Comparison of ENCODE assay signal across 12 cellular contexts in genomic region chrY:2934048-2934447, GRCh38. TPM values are rescaled to one million over a fixed set of nuclear protein-coding genes. Genes with fewer than 3 reads are reported as not detected.
DNase-seq lines count a peak whose midpoint lies in the region; ATAC-seq and TF ChIP-seq lines count a peak whose summit lies in the region.
"Had no signal": no experiment of that assay in that cellular context is flagged by ENCODE, and none has a peak within 500 bp of the region (broad histone marks: within the 10 kb centered on the region; RNA-seq: fewer than 3 reads in every experiment).

No MANE protein-coding gene starts in this region.

- ATAC-seq in RWPE2 (ENCODE audit: low read depth): no peak
- ATAC-seq: GM12878 had no signal

- peaks cover 12% of the 10 kb centered on the region for H3K36me3 ChIP-seq in RWPE2 (ENCODE audit: low read depth)
- no peaks in the 10 kb centered on the region for H3K36me3 ChIP-seq in esophagus squamous epithelium

- TF ChIP-seq CTCF in RWPE2 (IDR thresholded peaks at IDR 0.05; ENCODE audit: poor library complexity, severe bottlenecking) (no peak), esophagus squamous epithelium (IDR thresholded peaks at IDR 0.05) (no peak)

- peak; percentile 23 for DNase-seq in NCI-H2107 treated with DMSO at 0.1 percent for 48 hours (lab: John Stamatoyannopoulos, UW; ENCODE audit: unreplicated experiment)
- DNase-seq in NCI-H2107 (lab: John Stamatoyannopoulos, UW): no peak
- no peak for DNase-seq in RWPE2 (ENCODE audit: low spot score)
- DNase-seq in fibroblast of gingiva (ENCODE audit: low read depth): peak; percentile 1
- no peak for DNase-seq in skeletal muscle cell (ENCODE audit: low read depth)
- DNase-seq in esophagus squamous epithelium (lab: John Stamatoyannopoulos, UW): no peak
- DNase-seq in AML-193 (lab: John Stamatoyannopoulos, UW): no peak
- no peak for DNase-seq in activated CD4-positive, CD25-positive, alpha-beta regulatory T cell treated with anti-CD3 and anti-CD28 coated beads, Interleukin-2, amount 50 U/mL, for 72 hours
- DNase-seq: 8988T; NCI-H510A treated with DMSO at 0.1 percent for 48 hours; stimulated activated naive CD8-positive, alpha-beta T cell treated with anti-CD3 and anti-CD28 coated beads, Interleukin-15, amount 100 ng/mL, for 72 hours had no signal

- no peak for TF ChIP-seq POLR2A in esophagus squamous epithelium (IDR thresholded peaks at IDR 0.05)

- H3K4me1 ChIP-seq in RWPE2 (ENCODE audit: insufficient read depth, poor library complexity, severe bottlenecking) (peaks cover 15% of the 10 kb centered on the region), esophagus squamous epithelium (peaks cover 0 to 43% (median 0%) of the 10 kb centered on the region in 3 donors)

- 26% methylated on average over 5 of the region's 11 CpGs; no CpG with 5 or more reads in 1 of the 2 donors for WGBS in esophagus squamous epithelium, 2 donors

- peak overlapping the region; percentile 96 for H3K27ac ChIP-seq in RWPE2 (ENCODE audit: poor library complexity, severe bottlenecking)
- peak overlapping the region in 2 of 4 donors; percentile 97 to 98 for H3K27ac ChIP-seq in esophagus squamous epithelium

- H3K4me3 ChIP-seq in RWPE2 (ENCODE audit: severe bottlenecking) (peak overlapping the region; percentile 74), skeletal muscle cell (ENCODE audit: low read depth, low read length) (peak overlapping the region; percentile 64), esophagus squamous epithelium (peak overlapping the region in 1 of 4 donors; percentile 66)
- H3K4me3 ChIP-seq: GM12878 had no signal

- H3K27me3 ChIP-seq in RWPE2 (ENCODE audit: insufficient read depth, poor library complexity, severe bottlenecking) (no peaks in the 10 kb centered on the region), esophagus squamous epithelium (no peaks in the 10 kb centered on the region)

- intact Hi-C loops in esophagus squamous epithelium (cut with DNase I): no loop called here

- H3K9me3 ChIP-seq in RWPE2 (ENCODE audit: severe bottlenecking) (no peaks in the 10 kb centered on the region), esophagus squamous epithelium (no peaks in the 10 kb centered on the region)

RNA-seq across cellular contexts. Expression of gene ZFY, which starts 1.1 kb away (rescaled TPM):
- 10 to 100 TPM in 1 of 4 donors, 1 to 10 TPM in 1, not detected in 2; 8.4 to 19.1 TPM for total RNA-seq in esophagus squamous epithelium
- total RNA-seq: GM12878 had no signal

Comparison
In these comparisons a context has a peak if more than half of its experiments do, and no peak if none do; other contexts are left out.
1. DNase-seq: peak in NCI-H2107 treated with DMSO at 0.1 percent for 48 hours (single experiment) and fibroblast of gingiva (single experiment); none in NCI-H2107 (single experiment), RWPE2 (single experiment), skeletal muscle cell (single experiment), esophagus squamous epithelium (single experiment), AML-193 (0 of 2) and activated CD4-positive, CD25-positive, alpha-beta regulatory T cell treated with anti-CD3 and anti-CD28 coated beads, Interleukin-2, amount 50 U/mL, for 72 hours (single experiment).